Comparison of ENCODE assay signal across 20 cellular contexts in the genomic region with DNA sequence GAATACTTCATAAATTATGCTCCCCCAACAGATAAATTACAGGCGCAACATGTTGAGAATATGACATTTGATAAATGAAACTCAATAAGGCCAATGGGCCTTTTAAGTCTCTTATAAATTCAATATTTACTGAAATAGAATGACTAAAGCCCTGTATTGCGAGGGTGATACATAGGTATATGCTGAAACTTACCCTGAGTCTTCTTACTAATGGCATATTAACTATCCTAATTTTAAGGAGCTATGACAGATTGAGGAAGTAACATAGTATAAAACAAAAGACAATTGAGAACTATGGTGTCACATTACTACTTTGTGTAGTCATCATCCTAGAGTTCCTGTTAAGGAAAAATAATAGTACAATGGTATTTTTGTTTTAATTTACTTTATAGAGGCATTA.
"Had no signal": no experiment of that assay in that cellular context is flagged by ENCODE, and none has a peak within 500 bp of the region (broad histone marks: within the 10 kb centered on the region; RNA-seq: fewer than 3 reads in every experiment).

No MANE protein-coding gene starts in this region.

- ATAC-seq: activated CD4-positive, alpha-beta T cell treated with anti-CD3 and anti-CD28 coated beads for 36 hours; K562 had no signal

- FAIRE-seq: K562, RCC 7860 had no signal

- H3K4me3 ChIP-seq: K562 had no signal

- DNase-seq: activated CD4-positive, alpha-beta memory T cell treated with anti-CD3 and anti-CD28 coated beads, Interleukin-2, amount 10 ng/mL, durations not matched to agents 7 days and 5 days; activated CD4-positive, alpha-beta T cell treated with anti-CD3 and anti-CD28 coated beads for 36 hours; activated CD4-positive, alpha-beta T cell treated with anti-CD3 and anti-CD28 coated beads, Interleukin-2, amount 50 U/mL, for 1 hour; activated CD8-positive, alpha-beta memory T cell treated with anti-CD3 and anti-CD28 coated beads, Interleukin-2, amount 50 U/mL, for 4 hours; activated T-cell treated with anti-CD3 and anti-CD28 coated beads, Interleukin-2, amount 50 U/mL, for 1 hour; aorta; Karpas-422; NCI-H1105 treated with DMSO at 0.1 percent for 48 hours; NCI-H146; NCI-H187 treated with DMSO at 0.1 percent for 48 hours; NCI-H2081 treated with DMSO at 0.1 percent for 48 hours; NCI-H2171 treated with DMSO at 0.1 percent for 48 hours; NCI-H226; NCI-H510A; NCI-H526 treated with DMSO at 0.1 percent for 48 hours; SHP77 treated with DMSO at 0.1 percent for 48 hours; T-helper 1 cell; WERI-Rb-1 had no signal
